28 cellular contexts compared by ENCODE assay signal in genomic region chr1:237457573-237457972, GRCh38.
"Had no signal": no experiment of that assay in that cellular context is flagged by ENCODE, and none has a peak within 500 bp of the region (broad histone marks: within the 10 kb centered on the region; RNA-seq: fewer than 3 reads in every experiment).

No MANE protein-coding gene starts in this region.

- FAIRE-seq: frontal cortex had no signal

- H3K9me3 ChIP-seq: ascending aorta, breast epithelium had no signal

- H3K27me3 ChIP-seq: ascending aorta, breast epithelium, cardiac muscle cell, dorsolateral prefrontal cortex had no signal

- H3K36me3 ChIP-seq: breast epithelium had no signal

- ATAC-seq: activated CD4-positive, alpha-beta T cell treated with anti-CD3 and anti-CD28 coated beads for 36 hours; activated CD8-positive, alpha-beta memory T cell treated with anti-CD3 and anti-CD28 coated beads, Interleukin-2, amount 10 ng/mL, durations not matched to agents 7 days and 5 days; activated CD8-positive, alpha-beta T cell treated with anti-CD3 and anti-CD28 coated beads, Interleukin-2, amount 10 ng/mL, durations not matched to agents 7 days and 5 days; activated naive CD4-positive, alpha-beta T cell treated with anti-CD3 and anti-CD28 coated beads, Interleukin-2, amount 50 U/mL, for 72 hours; esophagus mucosa had no signal

- H3K27ac ChIP-seq: ascending aorta, breast epithelium, cardiac muscle cell, coronary artery, dorsolateral prefrontal cortex had no signal

- H3K4me3 ChIP-seq: ascending aorta, breast epithelium, cardiac muscle cell, coronary artery, dorsolateral prefrontal cortex had no signal

- H3K4me1 ChIP-seq: ascending aorta, breast epithelium had no signal

- DNase-seq: activated CD4-positive, alpha-beta memory T cell treated with anti-CD3 and anti-CD28 coated beads for 36 hours; activated CD4-positive, alpha-beta T cell treated with anti-CD3 and anti-CD28 coated beads for 36 hours; activated CD4-positive, alpha-beta T cell treated with anti-CD3 and anti-CD28 coated beads, Interleukin-2, amount 10 ng/mL, durations not matched to agents 24 days and 14 days; activated CD4-positive, CD25-positive, alpha-beta regulatory T cell; activated CD4-positive, CD25-positive, alpha-beta regulatory T cell treated with anti-CD3 and anti-CD28 coated beads, Interleukin-2, amount 50 U/mL, for 72 hours; activated CD8-positive, alpha-beta memory T cell treated with anti-CD3 and anti-CD28 coated beads, Interleukin-2, amount 10 ng/mL, durations not matched to agents 7 days and 5 days; activated CD8-positive, alpha-beta memory T cell treated with anti-CD3 and anti-CD28 coated beads, Interleukin-2, amount 50 U/mL, for 4 hours; activated CD8-positive, alpha-beta T cell treated with anti-CD3 and anti-CD28 coated beads, Interleukin-2, amount 10 ng/mL, durations not matched to agents 7 days and 5 days; activated gamma-delta T cell; activated naive CD4-positive, alpha-beta T cell; activated naive CD4-positive, alpha-beta T cell treated with anti-CD3 and anti-CD28 coated beads, Interleukin-2, amount 10 ng/mL, durations not matched to agents 7 days and 5 days; activated naive CD8-positive, alpha-beta T cell treated with anti-CD3 and anti-CD28 coated beads, Interleukin-2, amount 10 ng/mL, durations not matched to agents 7 days and 5 days; activated T-cell treated with anti-CD3 and anti-CD28 coated beads, Interleukin-2, amount 50 U/mL, for 1 hour; activated T-cell treated with anti-CD3 and anti-CD28 coated beads, Interleukin-2, amount 50 U/mL, for 48 hours; central memory CD4-positive, alpha-beta T cell; dorsolateral prefrontal cortex; effector memory CD4-positive, alpha-beta T cell; endodermal cell; foreskin fibroblast; head of caudate nucleus; T-helper 2 cell had no signal
